In genomic region chr12:26832817-26833691, GRCh38 we compare ENCODE assay signal across 8 cellular contexts.
DNase-seq lines count a peak whose midpoint lies in the region; ATAC-seq and TF ChIP-seq lines count a peak whose summit lies in the region.

Gene ITPR2 (minus strand): TSS chr12:26833194. CDS start chr12:26832781, 413 bp downstream.

- no peak for TF ChIP-seq CTCF in choroid plexus epithelial cell (conservative IDR thresholded peaks at IDR 0.05; ENCODE audit: low read depth, low read length)

- in situ Hi-C loops in GM18951 (cut with MboI; ENCODE audit: low sequenced_read_pairs, unreplicated experiment) = no loop called here

- peak within 1 kb of the TSS; percentile 91 for H3K4me3 ChIP-seq in choroid plexus epithelial cell (ENCODE audit: low read depth, low read length)

- peak; percentile 94 for DNase-seq in Ammon's horn (ENCODE audit: low spot score)
- DNase-seq in NCI-H446 treated with DMSO at 0.1 percent for 48 hours (lab: John Stamatoyannopoulos, UW) = peak; percentile 36
- peak; percentile 88 to 91 for DNase-seq in activated CD4-positive, alpha-beta T cell treated with anti-CD3 and anti-CD28 coated beads for 24 hours (ENCODE audit: low read depth in 2 of 2)
- DNase-seq in choroid plexus epithelial cell (ENCODE audit: low read depth) = peak; percentile 89
- peak; percentile 97 for DNase-seq in kidney tubule cell (ENCODE audit: low spot score)
- peak; percentile 88 to 93 for DNase-seq in stimulated activated CD4-positive, alpha-beta T cell treated with anti-CD3 and anti-CD28 coated beads, Interleukin-1b, Interleukin-23, amount 100 ng/mL, for 4 hours (ENCODE audit: low read depth in 2 of 2)

- TF ChIP-seq POLR2A in GM18951 (IDR thresholded peaks at IDR 0.05; ENCODE audit: extremely low read depth, insufficient read depth, insufficient read length) = peak; percentile 96

- ATAC-seq in HG03175 (IDR thresholded peaks at IDR 0.05; ENCODE audit: unreplicated experiment) = peak; percentile 80

Comparison
In these comparisons a context has a peak if more than half of its experiments do, and no peak if none do; other contexts are left out.
1. Peak in every context shown above with its lines: DNase-seq, ATAC-seq and H3K4me3 ChIP-seq.
2. DNase-seq: peak in every context shown above with its lines; median percentile 97 in kidney tubule cell; 94 in Ammon's horn; 90 in stimulated activated CD4-positive, alpha-beta T cell treated with anti-CD3 and anti-CD28 coated beads, Interleukin-1b, Interleukin-23, amount 100 ng/mL, for 4 hours; 90 in activated CD4-positive, alpha-beta T cell treated with anti-CD3 and anti-CD28 coated beads for 24 hours; 89 in choroid plexus epithelial cell; 36 in NCI-H446 treated with DMSO at 0.1 percent for 48 hours.